In the genomic region with DNA sequence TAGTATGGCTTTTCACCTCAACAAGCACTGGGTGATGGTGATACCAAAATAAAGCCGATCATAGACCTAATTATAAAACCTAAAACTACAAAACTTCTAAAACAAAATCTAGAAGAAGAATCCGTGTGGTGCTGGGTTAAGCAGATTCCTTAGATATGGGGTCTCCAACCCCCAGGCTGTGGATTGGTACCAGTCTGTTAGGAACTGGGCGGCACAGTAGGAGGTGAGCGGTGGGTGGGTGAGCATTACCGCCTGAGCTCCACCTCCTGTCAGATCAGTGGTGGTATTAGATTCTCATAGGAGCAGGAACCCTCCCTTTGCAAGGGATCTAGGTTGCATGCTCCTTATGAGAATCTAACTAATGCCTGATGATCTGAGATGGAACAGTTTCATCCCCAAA, we compare ENCODE assay signal across 26 cellular contexts.
"Had no signal": no experiment of that assay in that cellular context is flagged by ENCODE, and none has a peak within 500 bp of the region (broad histone marks: within the 10 kb centered on the region; RNA-seq: fewer than 3 reads in every experiment).

No MANE protein-coding gene starts in this region.

- H3K36me3 ChIP-seq: ovary, right atrium auricular region, thoracic aorta, tibial artery had no signal

- DNase-seq: islet precursor cell; lower lobe of right lung; mammary epithelial cell; mesendoderm; naive B cell; natural killer cell; nephron progenitor cell; ovary; stimulated activated CD4-positive, alpha-beta T cell treated with anti-CD3 and anti-CD28 coated beads, Interleukin-12 subunit alpha, Interleukin-12 subunit beta, amount 100 ng/mL, for 4 hours; stimulated activated CD4-positive, alpha-beta T cell treated with anti-CD3 and anti-CD28 coated beads, Interleukin-15, amount 100 ng/mL, for 24 hours; stimulated activated CD4-positive, alpha-beta T cell treated with anti-CD3 and anti-CD28 coated beads, Interleukin-2, amount 100 ng/mL, for 24 hours; stimulated activated CD4-positive, alpha-beta T cell treated with anti-CD3 and anti-CD28 coated beads, Interleukin-4, amount 100 ng/mL, for 1 hour; stimulated activated naive CD4-positive, alpha-beta T cell; tibial artery; trophoblast cell; upper lobe of right lung had no signal

- H3K4me3 Mint-ChIP-seq: mesothelial cell of epicardium; naive B cell; natural killer cell; nephron progenitor cell; stimulated activated naive CD8-positive, alpha-beta T cell treated with anti-CD3 and anti-CD28 coated beads, Interleukin-15, Interleukin-2, amounts not matched to agents 100 ng/mL and 50 ng/mL, for 24 hours had no signal

- H3K79me2 ChIP-seq: hepatocyte had no signal

- H3K9me3 ChIP-seq: lower lobe of right lung, ovary, right atrium auricular region, suprapubic skin, thoracic aorta, tibial artery, upper lobe of right lung had no signal

- ATAC-seq: left lobe of liver, lower lobe of right lung, natural killer cell, sciatic nerve, upper lobe of right lung had no signal

- H3K27ac Mint-ChIP-seq: mesothelial cell of epicardium; natural killer cell; nephron progenitor cell; progenitor cell of endocrine pancreas; stimulated activated naive CD8-positive, alpha-beta T cell treated with anti-CD3 and anti-CD28 coated beads, Interleukin-15, Interleukin-2, amounts not matched to agents 100 ng/mL and 50 ng/mL, for 24 hours had no signal

- H3K4me1 Mint-ChIP-seq: natural killer cell had no signal

- H3K4me2 ChIP-seq: hepatocyte had no signal

- H2AFZ ChIP-seq: hepatocyte had no signal

- H3K27ac ChIP-seq: hepatocyte, lower lobe of right lung, ovary, right atrium auricular region, skin epidermis, suprapubic skin, thoracic aorta, tibial artery, upper lobe of right lung had no signal

- H3K27me3 Mint-ChIP-seq: naive B cell; progenitor cell of endocrine pancreas; stimulated activated naive CD8-positive, alpha-beta T cell treated with anti-CD3 and anti-CD28 coated beads, Interleukin-15, Interleukin-2, amounts not matched to agents 100 ng/mL and 50 ng/mL, for 24 hours had no signal

- H3K27me3 ChIP-seq: hepatocyte, ovary, right atrium auricular region, suprapubic skin, tibial artery, upper lobe of right lung had no signal

- H3K4me3 ChIP-seq: hepatocyte, lower lobe of right lung, ovary, right atrium auricular region, skin epidermis, suprapubic skin, thoracic aorta, tibial artery, upper lobe of right lung had no signal

- H3K36me3 Mint-ChIP-seq: natural killer cell had no signal

- H3K9me3 Mint-ChIP-seq: mesothelial cell of epicardium; naive B cell; natural killer cell; nephron progenitor cell; stimulated activated naive CD8-positive, alpha-beta T cell treated with anti-CD3 and anti-CD28 coated beads, Interleukin-15, Interleukin-2, amounts not matched to agents 100 ng/mL and 50 ng/mL, for 24 hours had no signal
